ENCODE assay signal across 8 cellular contexts in genomic region chr2:200905618-200906296, GRCh38. TPM values are rescaled to one million over a fixed set of nuclear protein-coding genes. Genes with fewer than 3 reads are reported as not detected.
DNase-seq lines count a peak whose midpoint lies in the region; ATAC-seq and TF ChIP-seq lines count a peak whose summit lies in the region.

No MANE protein-coding gene starts in this region.

- peak; percentile 86 for TF ChIP-seq CTCF in HFFc6 (IDR thresholded peaks at IDR 0.05)

- no peak overlapping the region; the same call in 1 of the 2 replicates for H3K27ac Mint-ChIP-seq in HFFc6
- no peak overlapping the region for H3K27ac Mint-ChIP-seq in activated CD8-positive, alpha-beta T cell treated with anti-CD3 and anti-CD28 coated beads, Interleukin-2, amount 10 ng/mL, durations not matched to agents 7 days and 5 days
- H3K27ac Mint-ChIP-seq in naive B cell: peak overlapping the region in 3 of 6 donors; percentile 38 to 67 (median 44)

- H3K9me3 Mint-ChIP-seq in HFFc6 (no peaks in the 10 kb centered on the region), naive B cell (no peaks in the 10 kb centered on the region)
- no peaks in the 10 kb centered on the region for H3K9me3 Mint-ChIP-seq in activated CD8-positive, alpha-beta T cell treated with anti-CD3 and anti-CD28 coated beads, Interleukin-2, amount 10 ng/mL, durations not matched to agents 7 days and 5 days (ENCODE audit: insufficient read depth)

- CTCF ChIA-PET in activated CD8-positive, alpha-beta T cell treated with anti-CD3 and anti-CD28 coated beads, Interleukin-2, amount 10 ng/mL, durations not matched to agents 7 days and 5 days (lab: Charles Lee): interaction anchor here (0.6 to 5.7 kb wide), 30 partner anchors 8 to 327 kb away, joined by 3 to 101 read pairs (median 4); partner anchors contain the start of genes CASP10, HYCC2, NDUFB3 and NIF3L1

- POLR2A ChIA-PET in activated CD8-positive, alpha-beta T cell treated with anti-CD3 and anti-CD28 coated beads, Interleukin-2, amount 10 ng/mL, durations not matched to agents 7 days and 5 days (lab: Charles Lee): interaction anchor here (0.7 to 1.8 kb wide), 5 partner anchors 58 to 326 kb away, joined by 3 to 9 read pairs (median 4); partner anchors contain the start of gene ORC2

- H3K4me3 Mint-ChIP-seq in HFFc6 (no peak overlapping the region), naive B cell (no peak overlapping the region)
- H3K4me3 Mint-ChIP-seq in activated CD8-positive, alpha-beta T cell treated with anti-CD3 and anti-CD28 coated beads, Interleukin-2, amount 10 ng/mL, durations not matched to agents 7 days and 5 days: no peak overlapping the region

- H3K36me3 Mint-ChIP-seq in HFFc6 (ENCODE audit: low read depth): peaks cover 7% of the 10 kb centered on the region; the same call in 1 of the 2 replicates
- peaks cover 33% of the 10 kb centered on the region for H3K36me3 Mint-ChIP-seq in activated CD8-positive, alpha-beta T cell treated with anti-CD3 and anti-CD28 coated beads, Interleukin-2, amount 10 ng/mL, durations not matched to agents 7 days and 5 days (ENCODE audit: low read depth)
- H3K36me3 Mint-ChIP-seq in naive B cell: no peaks in the 10 kb centered on the region

- DNase-seq in DMS79 (lab: John Stamatoyannopoulos, UW) (peak; percentile 7), HFFc6 (peak; percentile 69), NCI-H748 treated with DMSO at 0.1 percent for 48 hours (lab: John Stamatoyannopoulos, UW) (peak; percentile 57), fibroblast of gingiva (ENCODE audit: low read depth) (peak; percentile 66), naive B cell (peak; percentile 6), superior temporal gyrus (ENCODE audit: extremely low spot score) (peak; percentile 87)
- DNase-seq in activated CD8-positive, alpha-beta T cell treated with anti-CD3 and anti-CD28 coated beads, Interleukin-2, amount 10 ng/mL, durations not matched to agents 7 days and 5 days: peak; percentile 69

- peak; percentile 57 for ATAC-seq in activated CD8-positive, alpha-beta T cell treated with anti-CD3 and anti-CD28 coated beads, Interleukin-2, amount 10 ng/mL, durations not matched to agents 7 days and 5 days
- peak in 1 of 2 donors; percentile 25 for ATAC-seq in naive B cell (ENCODE audit: low read depth in 2 of 2)
- no peak for ATAC-seq in HG02884 (IDR thresholded peaks at IDR 0.05; ENCODE audit: unreplicated experiment)

- H3K4me1 Mint-ChIP-seq in HFFc6 (ENCODE audit: low read depth): peaks cover 8% of the 10 kb centered on the region
- H3K4me1 Mint-ChIP-seq in activated CD8-positive, alpha-beta T cell treated with anti-CD3 and anti-CD28 coated beads, Interleukin-2, amount 10 ng/mL, durations not matched to agents 7 days and 5 days (ENCODE audit: low read depth): peaks cover 10% of the 10 kb centered on the region
- H3K4me1 Mint-ChIP-seq in naive B cell: peaks cover 0 to 5% (median 4%) of the 10 kb centered on the region in 3 donors

- H3K27me3 Mint-ChIP-seq in HFFc6 (ENCODE audit: insufficient read depth) (no peaks in the 10 kb centered on the region), naive B cell (no peaks in the 10 kb centered on the region)
- H3K27me3 Mint-ChIP-seq in activated CD8-positive, alpha-beta T cell treated with anti-CD3 and anti-CD28 coated beads, Interleukin-2, amount 10 ng/mL, durations not matched to agents 7 days and 5 days (ENCODE audit: low read depth): no peaks in the 10 kb centered on the region

RNA-seq across cellular contexts. Expression of gene NIF3L1, which starts 16.6 kb away (rescaled TPM):
- 10 to 100 TPM; 18.4 to 25.4 (median 20.6) TPM for total RNA-seq in HFFc6 (2021; fragmentation: NEBNext Ultra II Directional; extraction: Animal tissue kit (Norgen Biotek cat#: 25700))
- 10 to 100 TPM; 37.0 to 39.0 TPM for total RNA-seq in activated CD8-positive, alpha-beta T cell treated with anti-CD3 and anti-CD28 coated beads, Interleukin-2, amount 10 ng/mL, durations not matched to agents 7 days and 5 days
- polyA plus RNA-seq in naive B cell (ENCODE audit: low read depth in 6 of 6): 10 to 100 TPM; 12.2 to 22.0 (median 14.9) TPM

RNA-seq across cellular contexts. Expression of gene PPIL3, which starts 16.9 kb away (rescaled TPM):
- total RNA-seq in HFFc6 (2021; fragmentation: NEBNext Ultra II Directional; extraction: Animal tissue kit (Norgen Biotek cat#: 25700)): 10 to 100 TPM; 12.4 to 15.6 (median 13.1) TPM
- total RNA-seq in activated CD8-positive, alpha-beta T cell treated with anti-CD3 and anti-CD28 coated beads, Interleukin-2, amount 10 ng/mL, durations not matched to agents 7 days and 5 days: 10 to 100 TPM; 81.6 to 82.9 TPM
- polyA plus RNA-seq in naive B cell (ENCODE audit: low read depth in 6 of 6): 10 to 100 TPM; 25.3 to 47.1 (median 33.7) TPM

RNA-seq across cellular contexts. Expression of gene CLK1, which starts 41.3 kb away (rescaled TPM):
- total RNA-seq in HFFc6 (2021; fragmentation: NEBNext Ultra II Directional; extraction: Animal tissue kit (Norgen Biotek cat#: 25700)): 10 to 100 TPM; 25.8 to 28.3 (median 27.3) TPM
- total RNA-seq in activated CD8-positive, alpha-beta T cell treated with anti-CD3 and anti-CD28 coated beads, Interleukin-2, amount 10 ng/mL, durations not matched to agents 7 days and 5 days: 100 to 1,000 TPM; 122 to 126 TPM
- polyA plus RNA-seq in naive B cell (ENCODE audit: low read depth in 6 of 6): 100 to 1,000 TPM in 1 of 6 donors, 10 to 100 TPM in 5; 44.0 to 107 (median 55.5) TPM

RNA-seq across cellular contexts. Expression of gene ORC2, which starts 57.7 kb away (rescaled TPM):
- total RNA-seq in HFFc6 (2021; fragmentation: NEBNext Ultra II Directional; extraction: Animal tissue kit (Norgen Biotek cat#: 25700)): 10 to 100 TPM; 22.1 to 31.9 (median 29.2) TPM
- total RNA-seq in activated CD8-positive, alpha-beta T cell treated with anti-CD3 and anti-CD28 coated beads, Interleukin-2, amount 10 ng/mL, durations not matched to agents 7 days and 5 days: 10 to 100 TPM; 47.4 to 57.2 TPM
- polyA plus RNA-seq in naive B cell (ENCODE audit: low read depth in 6 of 6): 10 to 100 TPM in 3 of 6 donors, 1 to 10 TPM in 3; 4.3 to 11.8 (median 9.5) TPM

Comparison
In these comparisons a context has a peak if more than half of its experiments do, and no peak if none do; other contexts are left out.
1. DNase-seq: peak in every context shown above with its lines; median percentile 87 in superior temporal gyrus; 69 in HFFc6; 69 in activated CD8-positive, alpha-beta T cell treated with anti-CD3 and anti-CD28 coated beads, Interleukin-2, amount 10 ng/mL, durations not matched to agents 7 days and 5 days; 66 in fibroblast of gingiva; 57 in NCI-H748 treated with DMSO at 0.1 percent for 48 hours; 7 in DMS79; 6 in naive B cell.
2. RNA of gene PPIL3, which starts 16.9 kb away (total RNA-seq): 81.6 to 82.9 TPM in activated CD8-positive, alpha-beta T cell treated with anti-CD3 and anti-CD28 coated beads, Interleukin-2, amount 10 ng/mL, durations not matched to agents 7 days and 5 days; 12.4 to 15.6 TPM in HFFc6; every median in the first group is over 4 times any median in the second.
3. RNA of gene CLK1, which starts 41.3 kb away (total RNA-seq): 122 to 126 TPM in activated CD8-positive, alpha-beta T cell treated with anti-CD3 and anti-CD28 coated beads, Interleukin-2, amount 10 ng/mL, durations not matched to agents 7 days and 5 days; 25.8 to 28.3 TPM in HFFc6; every median in the first group is over 4 times any median in the second.